ENCODE assay signal across 16 cellular contexts in genomic region chr7:986766-987722, GRCh38. TPM values are rescaled to one million over a fixed set of nuclear protein-coding genes. Genes with fewer than 3 reads are reported as not detected.
DNase-seq lines count a peak whose midpoint lies in the region; ATAC-seq and TF ChIP-seq lines count a peak whose summit lies in the region.
"Had no signal": no experiment of that assay in that cellular context is flagged by ENCODE, and none has a peak within 500 bp of the region (broad histone marks: within the 10 kb centered on the region; RNA-seq: fewer than 3 reads in every experiment).

No MANE protein-coding gene starts in this region.

- CTCF ChIA-PET in SK-N-SH (lab: Yijun Ruan, JAX) = interaction anchor here (1.1 to 4.8 kb wide), 6 partner anchors 11 to 157 kb away, joined by 3 to 50 read pairs (median 6); partner anchors contain the start of genes COX19 and GPR146

- H3K27ac ChIP-seq in SK-N-SH (ENCODE audit: low read depth in 2 of 2, low read length in 1 of 2) = no peak overlapping the region
- peak overlapping the region in 3 of 4 donors; percentile 39 to 59 (median 48) for H3K27ac ChIP-seq in body of pancreas
- peak overlapping the region in 5 of 8 donors; percentile 24 to 69 (median 57) for H3K27ac ChIP-seq in spleen

- H3K4me2 ChIP-seq in SK-N-SH = no peak overlapping the region

- H3K9ac ChIP-seq in SK-N-SH = no peak overlapping the region

- no peak overlapping the region for H3K4me3 ChIP-seq in SK-N-SH (ENCODE audit: low read depth in 2 of 2, low read length in 1 of 2)
- H3K4me3 ChIP-seq in body of pancreas = no peak overlapping the region
- H3K4me3 ChIP-seq in spleen = peak overlapping the region in 1 of 8 donors; percentile 13
- no peak overlapping the region for H3K4me3 ChIP-seq in lower leg skin (ENCODE audit: low read depth, poor library complexity, severe bottlenecking)
- H3K4me3 ChIP-seq: HAP-1 had no signal

- H3F3A ChIP-seq in SK-N-SH (replicated peaks; ENCODE audit: insufficient read depth) = no peaks in the 10 kb centered on the region

- H2AFZ ChIP-seq in SK-N-SH (ENCODE audit: low read depth) = no peak overlapping the region

- intact Hi-C loops in body of pancreas (cut with DNase I) = no loop called here
- intact Hi-C loops in spleen (cut with DNase I; ENCODE audit: low total_unique reads) = no loop called here
- intact Hi-C loops in lower leg skin (cut with DNase I; ENCODE audit: low total_unique reads) = no loop called here

- H4K20me1 ChIP-seq in SK-N-SH (ENCODE audit: insufficient read depth) = no peaks in the 10 kb centered on the region

- TF ChIP-seq RAD21 in SK-N-SH (IDR thresholded peaks at IDR 0.05; ENCODE audit: low read length) (no peak), Ishikawa (IDR thresholded peaks at IDR 0.05; ENCODE audit: low read depth) (no peak)

- WGBS in SK-N-SH (ENCODE audit: low lambda C conversion rate) = 69% methylated on average over 10 of the region's 55 CpGs
- WGBS in body of pancreas, 2 donors = 77 to 84% methylated on average over 13 to 21 of the region's 55 CpGs
- 85 to 94% (median 89%) methylated on average over 14 to 55 of the region's 55 CpGs for WGBS in spleen, 5 donors
- WGBS in lower leg skin, 2 donors = 76 to 82% methylated on average over 6 to 42 of the region's 55 CpGs

- TF ChIP-seq EP300 in SK-N-SH (IDR thresholded peaks at IDR 0.05; ENCODE audit: borderline replicate concordance in 1 of 2, low read depth in 1 of 2, low read length in 1 of 2) (no peak), Ishikawa (IDR thresholded peaks at IDR 0.05; ENCODE audit: borderline replicate concordance) (no peak)

- no peaks in the 10 kb centered on the region for H3K9me2 ChIP-seq in SK-N-SH

- TF ChIP-seq POLR2A in body of pancreas (IDR thresholded peaks at IDR 0.05) (no peak), spleen (IDR thresholded peaks at IDR 0.05) (no peak), lower leg skin (IDR thresholded peaks at IDR 0.05) (no peak)

- TF ChIP-seq CTCF in SK-N-SH (IDR thresholded peaks at IDR 0.05) = no peak
- TF ChIP-seq CTCF in body of pancreas (IDR thresholded peaks at IDR 0.05) = no peak
- no peak for TF ChIP-seq CTCF in spleen (IDR thresholded peaks at IDR 0.05 in 8 of 11, conservative IDR thresholded peaks at IDR 0.05 in 3 of 11)
- TF ChIP-seq CTCF in lower leg skin (IDR thresholded peaks at IDR 0.05) = no peak

- no peaks in the 10 kb centered on the region for H3K79me2 ChIP-seq in SK-N-SH (ENCODE audit: insufficient read depth)

- ATAC-seq in SK-N-SH treated with all-trans-retinoic acid at 6 μM for 48 hours (peak; percentile 1), body of pancreas (no peak)
- ATAC-seq: Right ventricle myocardium inferior had no signal

- POLR2A ChIA-PET in SK-N-SH (lab: Yijun Ruan, JAX) = no interaction called here

- DNase-seq in SK-N-SH (no peak), body of pancreas (no peak), spleen (no peak), DMS153 (lab: John Stamatoyannopoulos, UW) (no peak), lower leg skin (ENCODE audit: low spot score in 2 of 2) (no peak), GM19240 (ENCODE audit: insufficient read length, low spot score) (no peak)
- DNase-seq: MV-4-11, NCI-H1417 treated with DMSO at 0.1 percent for 48 hours, NCI-H2029 had no signal

- no peaks in the 10 kb centered on the region for H3K9me3 ChIP-seq in SK-N-SH
- H3K9me3 ChIP-seq in body of pancreas = no peaks in the 10 kb centered on the region
- H3K9me3 ChIP-seq in spleen = no peaks in the 10 kb centered on the region
- H3K9me3 ChIP-seq: HAP-1 had no signal

- no peaks in the 10 kb centered on the region for H3K36me3 ChIP-seq in SK-N-SH (replicated peaks in 1 of 2; ENCODE audit: control insufficient read depth in 1 of 2, insufficient read depth in 2 of 2, low read length in 1 of 2)
- no peaks in the 10 kb centered on the region for H3K36me3 ChIP-seq in body of pancreas (replicated peaks in 1 of 2; ENCODE audit: insufficient read depth in 1 of 2, low read depth in 2 of 2)
- no peaks in the 10 kb centered on the region for H3K36me3 ChIP-seq in spleen
- H3K36me3 ChIP-seq: HAP-1 had no signal

- H3K27me3 ChIP-seq in SK-N-SH (ENCODE audit: insufficient read depth) = no peaks in the 10 kb centered on the region
- H3K27me3 ChIP-seq in body of pancreas = no peaks in the 10 kb centered on the region
- peaks cover 0 to 73% (median 30%) of the 10 kb centered on the region in 7 donors for H3K27me3 ChIP-seq in spleen (replicated peaks in 1 of 7)

- peaks cover 0 to 8% of the 10 kb centered on the region in 2 experiments; a peak in 1 of 4 replicates for H3K4me1 ChIP-seq in SK-N-SH (ENCODE audit: control insufficient read depth in 1 of 2, insufficient read depth in 2 of 2, low read depth in 1 of 2, low read length in 1 of 2)
- peaks cover 31% of the 10 kb centered on the region for H3K4me1 ChIP-seq in body of pancreas
- peaks cover 0 to 37% (median 21%) of the 10 kb centered on the region in 6 donors for H3K4me1 ChIP-seq in spleen
- H3K4me1 ChIP-seq: HAP-1 had no signal

TF ChIP-seq in SK-N-SH treated with all-trans-retinoic acid at 6 μM for 48 hours, 23 proteins besides CTCF, POLR2A, EP300 and RAD21:
- no peak for TF ChIP-seq ESRRG (CRISPR knock-in tag; IDR thresholded peaks at IDR 0.05)
- no peak for TF ChIP-seq ZNF8 (CRISPR knock-in tag; IDR thresholded peaks at IDR 0.05)
- no peak for TF ChIP-seq ZFP3 (CRISPR knock-in tag; IDR thresholded peaks at IDR 0.05)
- TF ChIP-seq ZNF70 (CRISPR knock-in tag; IDR thresholded peaks at IDR 0.05) = no peak
- TF ChIP-seq TOX (CRISPR knock-in tag; IDR thresholded peaks at IDR 0.05; ENCODE audit: borderline replicate concordance) = no peak
- no peak for TF ChIP-seq ZFP30 (CRISPR knock-in tag; IDR thresholded peaks at IDR 0.05)
- TF ChIP-seq BACH2 (CRISPR knock-in tag; IDR thresholded peaks at IDR 0.05; ENCODE audit: borderline replicate concordance) = no peak
- no peak for TF ChIP-seq SNAI2 (CRISPR knock-in tag; IDR thresholded peaks at IDR 0.05)
- TF ChIP-seq GLIS3 (CRISPR knock-in tag; IDR thresholded peaks at IDR 0.05) = no peak
- TF ChIP-seq RARB (CRISPR knock-in tag; IDR thresholded peaks at IDR 0.05) = no peak

TF ChIP-seq in SK-N-SH, 30 proteins besides CTCF, POLR2A, EP300 and RAD21 (continues in another document):
- TF ChIP-seq RCOR1 (IDR thresholded peaks at IDR 0.05; ENCODE audit: low read length) (no peak), USF2 (IDR thresholded peaks at IDR 0.05; ENCODE audit: borderline replicate concordance, low read depth, low read length) (no peak), GABPA (IDR thresholded peaks at IDR 0.05; ENCODE audit: low read depth) (no peak)

TF ChIP-seq in Ishikawa, 13 proteins besides CTCF, POLR2A, EP300 and RAD21:
- TF ChIP-seq USF1 (IDR thresholded peaks at IDR 0.05) (no peak), EGR1 (IDR thresholded peaks at IDR 0.05) (no peak), ZBTB7A (IDR thresholded peaks at IDR 0.05; ENCODE audit: low read depth) (0 out of 2 replicates have a peak, but pooled peaks have one; percentile 6)

RNA-seq across cellular contexts. Expression of gene CYP2W1, which starts 4.1 kb away (rescaled TPM):
- polyA plus RNA-seq in SK-N-SH (2012; rRNA removed) = 0.06 and 0.10 TPM in 2 replicates
- 0.03 TPM in 1 of 2 replicates, not detected in the other for polyA plus RNA-seq in SK-N-SH (2012; cell fraction: cytosol; rRNA removed)
- 0.38 and 0.48 TPM in 2 replicates for polyA plus RNA-seq in SK-N-SH (2012; cell fraction: nucleus; rRNA removed)
- not detected for total RNA-seq in body of pancreas
- total RNA-seq in spleen = 1 to 10 TPM in 1 of 7 donors, under 1 TPM in 4, not detected in 2; 0.13 to 1.2 (median 0.51) TPM
- under 1 TPM; 0.05 to 0.80 (median 0.28) TPM for polyA plus RNA-seq in spleen
- 10 to 100 TPM; 11.7 to 31.6 (median 19.3) TPM for total RNA-seq in lower leg skin
- total RNA-seq: A172, PC-3, Right ventricle myocardium inferior had no signal
- polyA plus RNA-seq: IgD-negative memory B cell had no signal

RNA-seq across cellular contexts. Expression of gene COX19, which starts 11.7 kb away (rescaled TPM):
- polyA plus RNA-seq in SK-N-SH (2012; rRNA removed) = 7.6 TPM in 2 replicates
- 6.4 and 7.5 TPM in 2 replicates for polyA plus RNA-seq in SK-N-SH (2012; cell fraction: cytosol; rRNA removed)
- 15.5 and 19.8 TPM in 2 replicates for polyA plus RNA-seq in SK-N-SH (2012; cell fraction: nucleus; rRNA removed)
- 10 to 100 TPM in 1 of 2 donors, 1 to 10 TPM in 1; 9.6 to 25.1 TPM for total RNA-seq in body of pancreas
- total RNA-seq in spleen = 10 to 100 TPM; 12.4 to 29.1 (median 18.9) TPM
- polyA plus RNA-seq in spleen = 1 to 10 TPM; 7.1 to 8.9 (median 7.2) TPM
- total RNA-seq in lower leg skin = 10 to 100 TPM; 13.0 to 25.1 (median 15.1) TPM

RNA-seq across cellular contexts. Expression of gene ADAP1, which starts 32.6 kb away (rescaled TPM):
- polyA plus RNA-seq in SK-N-SH (2012; rRNA removed) (3.2 and 5.4 TPM in 2 replicates), spleen (10 to 100 TPM in 2 of 3 donors, 1 to 10 TPM in 1; 8.7 to 38.6 (median 12.8) TPM)
- 2.0 and 2.8 TPM in 2 replicates for polyA plus RNA-seq in SK-N-SH (2012; cell fraction: cytosol; rRNA removed)
- 8.1 and 8.6 TPM in 2 replicates for polyA plus RNA-seq in SK-N-SH (2012; cell fraction: nucleus; rRNA removed)
- total RNA-seq in body of pancreas (10 to 100 TPM; 19.7 to 19.8 TPM), spleen (10 to 100 TPM; 18.1 to 35.4 (median 25.7) TPM), lower leg skin (10 to 100 TPM in 1 of 4 donors, 1 to 10 TPM in 3; 9.1 to 18.8 (median 9.9) TPM)

RNA-seq across cellular contexts. Expression of gene GPR146, which starts 57.3 kb away (rescaled TPM):
- polyA plus RNA-seq in SK-N-SH (2012; rRNA removed) = 1.4 and 2.0 TPM in 2 replicates
- polyA plus RNA-seq in SK-N-SH (2012; cell fraction: cytosol; rRNA removed) = 0.95 and 1.3 TPM in 2 replicates
- polyA plus RNA-seq in SK-N-SH (2012; cell fraction: nucleus; rRNA removed) = 1.5 and 2.0 TPM in 2 replicates
- total RNA-seq in body of pancreas = 10 to 100 TPM in 1 of 2 donors, 1 to 10 TPM in 1; 8.8 to 11.2 TPM
- 10 to 100 TPM in 5 of 7 donors, 1 to 10 TPM in 2; 7.1 to 19.2 (median 13.3) TPM for total RNA-seq in spleen
- 1 to 10 TPM; 3.9 to 7.3 (median 5.0) TPM for polyA plus RNA-seq in spleen
- total RNA-seq in lower leg skin = 10 to 100 TPM; 26.9 to 61.7 (median 39.0) TPM

Comparison
In these comparisons a context has a peak if more than half of its experiments do, and no peak if none do; other contexts are left out.
1. H3K27ac ChIP-seq: peak in body of pancreas (3 of 4) and spleen (5 of 8); none in SK-N-SH (0 of 2).
2. RNA of gene CYP2W1, which starts 4.1 kb away (total RNA-seq): 11.7 to 31.6 TPM in lower leg skin; 0.13 to 1.2 TPM in spleen and not detected in body of pancreas; every median in the first group is over 4 times any median in the second.